Comparison of ENCODE assay signal across 18 cellular contexts in the genomic region with DNA sequence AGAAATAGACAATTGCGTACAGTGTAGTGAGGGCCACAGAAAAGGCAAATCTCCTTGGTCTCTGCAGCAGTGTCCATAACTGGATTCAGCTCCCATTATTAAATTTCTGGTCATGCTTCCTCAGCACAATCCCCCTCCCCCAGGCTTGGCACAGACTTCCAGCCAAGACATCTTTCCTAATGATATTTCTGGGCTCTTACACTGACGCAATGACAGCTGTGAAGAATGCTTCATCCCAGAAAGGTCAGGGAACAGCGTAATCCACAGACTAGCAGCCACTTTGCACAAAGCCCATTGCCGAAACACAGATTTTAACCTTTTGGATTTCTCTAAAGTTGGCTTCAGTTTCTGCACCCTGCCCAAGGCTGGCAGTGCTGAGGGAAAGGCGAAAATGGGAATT.
"Had no signal": no experiment of that assay in that cellular context is flagged by ENCODE, and none has a peak within 500 bp of the region (broad histone marks: within the 10 kb centered on the region; RNA-seq: fewer than 3 reads in every experiment).

No MANE protein-coding gene starts in this region.

- H3K27ac Mint-ChIP-seq: activated naive CD4-positive, alpha-beta T cell treated with anti-CD3 and anti-CD28 coated beads, Interleukin-2, amount 10 ng/mL, durations not matched to agents 7 days and 5 days; activated naive CD8-positive, alpha-beta T cell treated with anti-CD3 and anti-CD28 coated beads, Interleukin-2, amount 50 U/mL, for 24 hours; memory B cell; natural killer cell; stimulated activated naive B cell treated with anti-CD40 and anti-IgM and Interleukin-4, amounts not matched to agents 10 μg/mL and 1 μg/mL and 100 μg/mL, for 72 hours had no signal

- DNase-seq: activated CD4-positive, alpha-beta T cell treated with anti-CD3 and anti-CD28 coated beads, Interleukin-2, amount 50 U/mL, for 1 hour; activated CD4-positive, CD25-positive, alpha-beta regulatory T cell treated with anti-CD3 and anti-CD28 coated beads, Interleukin-2, amount 50 U/mL, for 72 hours; activated CD8-positive, alpha-beta memory T cell treated with anti-CD3 and anti-CD28 coated beads, Interleukin-2, amount 50 U/mL, for 4 hours; activated naive CD4-positive, alpha-beta T cell treated with anti-CD3 and anti-CD28 coated beads, Interleukin-2, amount 10 ng/mL, durations not matched to agents 7 days and 5 days; activated naive CD8-positive, alpha-beta T cell treated with anti-CD3 and anti-CD28 coated beads, Interleukin-2, amount 50 U/mL, for 24 hours; activated T-cell treated with anti-CD3 and anti-CD28 coated beads, Interleukin-2, amount 50 U/mL, for 4 hours; dermis blood vessel endothelial cell; effector memory CD4-positive, alpha-beta T cell; left ventricle myocardium superior; natural killer cell; pancreas; sigmoid colon; stimulated activated naive B cell treated with anti-CD40 and anti-IgM and Interleukin-4, amounts not matched to agents 10 μg/mL and 1 μg/mL and 100 μg/mL, for 72 hours; T-helper 2 cell; upper lobe of right lung had no signal

- H3K4me3 Mint-ChIP-seq: activated naive CD4-positive, alpha-beta T cell treated with anti-CD3 and anti-CD28 coated beads, Interleukin-2, amount 10 ng/mL, durations not matched to agents 7 days and 5 days; activated naive CD8-positive, alpha-beta T cell treated with anti-CD3 and anti-CD28 coated beads, Interleukin-2, amount 50 U/mL, for 24 hours; activated T-cell treated with anti-CD3 and anti-CD28 coated beads, Interleukin-2, amount 50 U/mL, for 4 hours; memory B cell; natural killer cell; stimulated activated naive B cell treated with anti-CD40 and anti-IgM and Interleukin-4, amounts not matched to agents 10 μg/mL and 1 μg/mL and 100 μg/mL, for 72 hours had no signal

- H3K4me3 ChIP-seq: esophagus muscularis mucosa, heart left ventricle, pancreas, sigmoid colon, upper lobe of right lung had no signal

- ATAC-seq: activated naive CD8-positive, alpha-beta T cell treated with anti-CD3 and anti-CD28 coated beads, Interleukin-2, amount 50 U/mL, for 24 hours; activated T-cell treated with anti-CD3 and anti-CD28 coated beads, Interleukin-2, amount 50 U/mL, for 4 hours; left ventricle myocardium superior; natural killer cell; stimulated activated naive B cell treated with anti-CD40 and anti-IgM and Interleukin-4, amounts not matched to agents 10 μg/mL and 1 μg/mL and 100 μg/mL, for 72 hours; upper lobe of right lung had no signal

- H3K4me1 Mint-ChIP-seq: activated naive CD4-positive, alpha-beta T cell treated with anti-CD3 and anti-CD28 coated beads, Interleukin-2, amount 10 ng/mL, durations not matched to agents 7 days and 5 days; activated naive CD8-positive, alpha-beta T cell treated with anti-CD3 and anti-CD28 coated beads, Interleukin-2, amount 50 U/mL, for 24 hours; memory B cell; natural killer cell; stimulated activated naive B cell treated with anti-CD40 and anti-IgM and Interleukin-4, amounts not matched to agents 10 μg/mL and 1 μg/mL and 100 μg/mL, for 72 hours had no signal

- H3K36me3 Mint-ChIP-seq: activated naive CD4-positive, alpha-beta T cell treated with anti-CD3 and anti-CD28 coated beads, Interleukin-2, amount 10 ng/mL, durations not matched to agents 7 days and 5 days; natural killer cell had no signal

- H3K27me3 Mint-ChIP-seq: activated naive CD4-positive, alpha-beta T cell treated with anti-CD3 and anti-CD28 coated beads, Interleukin-2, amount 10 ng/mL, durations not matched to agents 7 days and 5 days; activated naive CD8-positive, alpha-beta T cell treated with anti-CD3 and anti-CD28 coated beads, Interleukin-2, amount 50 U/mL, for 24 hours; memory B cell had no signal
